In genomic region chr2:130728007-130728454, GRCh38 we compare ENCODE assay signal across 8 cellular contexts. TPM values are rescaled to one million over a fixed set of nuclear protein-coding genes. Genes with fewer than 3 reads are reported as not detected.
DNase-seq lines count a peak whose midpoint lies in the region; ATAC-seq and TF ChIP-seq lines count a peak whose summit lies in the region.

No MANE protein-coding gene starts in this region.

- no peak for TF ChIP-seq POLR2A in NB4 (IDR thresholded peaks at IDR 0.05; ENCODE audit: extremely low read depth, insufficient read length)

- H3K27ac Mint-ChIP-seq in immature natural killer cell, result peak overlapping the region; percentile 92 to 97 (median 96)

- peaks cover 14 to 26% (median 17%) of the 10 kb centered on the region in 3 donors for H3K27me3 Mint-ChIP-seq in immature natural killer cell (ENCODE audit: low read depth in 3 of 3)

- H3K4me1 Mint-ChIP-seq in immature natural killer cell, result peaks cover 33 to 44% of the 10 kb centered on the region in 2 donors

- H3K9me3 Mint-ChIP-seq in immature natural killer cell, result no peaks in the 10 kb centered on the region

- no peak overlapping the region for H3K4me3 ChIP-seq in NB4 (ENCODE audit: low read depth, low read length)

- no peak for ATAC-seq in HG02623 (IDR thresholded peaks at IDR 0.05; ENCODE audit: unreplicated experiment)

- peak; percentile 7 to 13 (median 12) for DNase-seq in stimulated activated CD4-positive, alpha-beta T cell treated with anti-CD3 and anti-CD28 coated beads, Interleukin-12 subunit alpha, Interleukin-12 subunit beta, amount 100 ng/mL, for 48 hours (ENCODE audit: low read depth in 2 of 3, low spot score in 1 of 3)
- no peak for DNase-seq in stimulated activated CD4-positive, alpha-beta T cell treated with anti-CD3 and anti-CD28 coated beads, Interleukin-12 subunit alpha, Interleukin-12 subunit beta, amount 100 ng/mL, for 4 hours
- DNase-seq in NB4 (ENCODE audit: low read depth), result peak; percentile 41
- peak; percentile 20 for DNase-seq in amniotic epithelial cell (ENCODE audit: low read depth)
- peak; percentile 83 to 85 (median 84) for DNase-seq in immature natural killer cell
- DNase-seq in stimulated activated CD8-positive, alpha-beta memory T cell treated with anti-CD3 and anti-CD28 coated beads, Interleukin-2, amount 100 ng/mL, for 48 hours (ENCODE audit: low read depth in 2 of 2), result peak; percentile 11 to 17
- no peak for DNase-seq in germinal center (ENCODE audit: low spot score)

- TF ChIP-seq CTCF in NB4 (IDR thresholded peaks at IDR 0.05; ENCODE audit: low read depth, low read length), result no peak

- H3K36me3 Mint-ChIP-seq in immature natural killer cell, result no peaks in the 10 kb centered on the region

- peak overlapping the region; percentile 80 to 91 (median 87) for H3K4me3 Mint-ChIP-seq in immature natural killer cell

RNA-seq across cellular contexts. Expression of gene GPR148, which starts 0.8 kb away (rescaled TPM):
- not detected for polyA plus RNA-seq in immature natural killer cell

RNA-seq across cellular contexts. Expression of gene AMER3, which starts 27.3 kb away (rescaled TPM):
- not detected for polyA plus RNA-seq in immature natural killer cell

Comparison
In these comparisons a context has a peak if more than half of its experiments do, and no peak if none do; other contexts are left out.
1. DNase-seq: peak in stimulated activated CD4-positive, alpha-beta T cell treated with anti-CD3 and anti-CD28 coated beads, Interleukin-12 subunit alpha, Interleukin-12 subunit beta, amount 100 ng/mL, for 48 hours (3 of 3), NB4 (single experiment), amniotic epithelial cell (single experiment), immature natural killer cell (3 of 3) and stimulated activated CD8-positive, alpha-beta memory T cell treated with anti-CD3 and anti-CD28 coated beads, Interleukin-2, amount 100 ng/mL, for 48 hours (2 of 2); none in stimulated activated CD4-positive, alpha-beta T cell treated with anti-CD3 and anti-CD28 coated beads, Interleukin-12 subunit alpha, Interleukin-12 subunit beta, amount 100 ng/mL, for 4 hours (single experiment) and germinal center (single experiment).